12 cellular contexts compared by ENCODE assay signal in genomic region chr3:172256101-172256687, GRCh38.
DNase-seq lines count a peak whose midpoint lies in the region; ATAC-seq and TF ChIP-seq lines count a peak whose summit lies in the region.
"Had no signal": no experiment of that assay in that cellular context is flagged by ENCODE, and none has a peak within 500 bp of the region (broad histone marks: within the 10 kb centered on the region; RNA-seq: fewer than 3 reads in every experiment).

No MANE protein-coding gene starts in this region.

- no peak for TF ChIP-seq POLR2A in prostate gland (IDR thresholded peaks at IDR 0.05)

- H3K4me1 ChIP-seq in right atrium auricular region (peaks cover 0 to 53% of the 10 kb centered on the region in 2 donors), prostate gland (replicated peaks) (no peaks in the 10 kb centered on the region)
- no peaks in the 10 kb centered on the region for H3K4me1 ChIP-seq in CD8-positive, alpha-beta T cell (ENCODE audit: insufficient read depth, low read length)

- POLR2A ChIA-PET in CD8-positive, alpha-beta T cell (lab: Charles Lee): no interaction called here

- no peak for TF ChIP-seq CTCF in AG09309 (IDR thresholded peaks at IDR 0.05; ENCODE audit: control insufficient read depth, insufficient read depth, low read depth, low read length, missing control alignments)
- TF ChIP-seq CTCF in right atrium auricular region (IDR thresholded peaks at IDR 0.05): no peak
- TF ChIP-seq CTCF in prostate gland (IDR thresholded peaks at IDR 0.05): no peak
- TF ChIP-seq CTCF in CD8-positive, alpha-beta T cell (IDR thresholded peaks at IDR 0.05): no peak

- no peak overlapping the region for H3K27ac Mint-ChIP-seq in CD8-positive, alpha-beta T cell
- H3K27ac Mint-ChIP-seq: activated naive CD4-positive, alpha-beta T cell treated with anti-CD3 and anti-CD28 coated beads for 36 hours; B cell; naive thymus-derived CD4-positive, alpha-beta T cell had no signal

- H3K4me1 Mint-ChIP-seq in CD8-positive, alpha-beta T cell (ENCODE audit: low read depth): no peaks in the 10 kb centered on the region
- H3K4me1 Mint-ChIP-seq: B cell had no signal

- CTCF ChIA-PET in CD8-positive, alpha-beta T cell (lab: Charles Lee): interaction anchor here (0.9 kb wide), 1 partner anchor 157 kb away, joined by 3 read pairs; no protein-coding TSS in a partner anchor

- 65% methylated on average over 2 of the region's 2 CpGs for WGBS in prostate gland

- H3K27me3 ChIP-seq in right atrium auricular region (no peaks in the 10 kb centered on the region), prostate gland (replicated peaks; ENCODE audit: insufficient read depth) (no peaks in the 10 kb centered on the region)
- H3K27me3 ChIP-seq in CD8-positive, alpha-beta T cell (ENCODE audit: insufficient read depth, low read length): no peaks in the 10 kb centered on the region

- peaks cover 12% of the 10 kb centered on the region for H3K36me3 ChIP-seq in right atrium auricular region
- no peaks in the 10 kb centered on the region for H3K36me3 ChIP-seq in prostate gland
- no peaks in the 10 kb centered on the region for H3K36me3 ChIP-seq in CD8-positive, alpha-beta T cell (ENCODE audit: insufficient read depth, low read length)

- no peak overlapping the region for H3K4me3 Mint-ChIP-seq in CD8-positive, alpha-beta T cell
- H3K4me3 Mint-ChIP-seq: activated naive CD4-positive, alpha-beta T cell treated with anti-CD3 and anti-CD28 coated beads for 36 hours; B cell; naive thymus-derived CD4-positive, alpha-beta T cell had no signal

- H3K27ac ChIP-seq in angular gyrus (ENCODE audit: low read depth, low read length) (peak overlapping the region; percentile 68), right atrium auricular region (peak overlapping the region; percentile 71 to 86), prostate gland (peak overlapping the region; percentile 29 to 57)
- no peak overlapping the region for H3K27ac ChIP-seq in CD8-positive, alpha-beta T cell (ENCODE audit: low read depth, low read length)

- H3K9me3 ChIP-seq in right atrium auricular region: no peaks in the 10 kb centered on the region
- H3K9me3 ChIP-seq in prostate gland: no peaks in the 10 kb centered on the region
- no peaks in the 10 kb centered on the region for H3K9me3 ChIP-seq in CD8-positive, alpha-beta T cell (ENCODE audit: low read length)

- intact Hi-C loops in prostate gland (cut with DNase I): loop anchor here (5.0 to 10.0 kb wide), 2 partner anchors 129 to 211 kb away; no protein-coding TSS in a partner anchor
- intact Hi-C loops in CD8-positive, alpha-beta T cell (cut with DNase I, micrococcal nuclease): no loop called here

- H3K27me3 Mint-ChIP-seq in CD8-positive, alpha-beta T cell (ENCODE audit: low read depth): no peaks in the 10 kb centered on the region
- H3K27me3 Mint-ChIP-seq: B cell; naive thymus-derived CD4-positive, alpha-beta T cell had no signal

- peaks cover 40% of the 10 kb centered on the region for H3K36me3 Mint-ChIP-seq in CD8-positive, alpha-beta T cell

- no peaks in the 10 kb centered on the region for H3K9me3 Mint-ChIP-seq in CD8-positive, alpha-beta T cell
- H3K9me3 Mint-ChIP-seq: activated naive CD4-positive, alpha-beta T cell treated with anti-CD3 and anti-CD28 coated beads for 36 hours; naive thymus-derived CD4-positive, alpha-beta T cell had no signal

- no peak for ATAC-seq in CD8-positive, alpha-beta T cell
- ATAC-seq: naive thymus-derived CD4-positive, alpha-beta T cell had no signal

- DNase-seq in AG09309 (ENCODE audit: low read depth) (peak; percentile 63), right atrium auricular region (ENCODE audit: low spot score) (no peak), prostate gland (ENCODE audit: low spot score) (no peak), NCI-H2029 treated with DMSO at 0.1 percent for 48 hours (lab: John Stamatoyannopoulos, UW) (no peak), LoVo (ENCODE audit: low spot score) (no peak)
- no peak for DNase-seq in activated CD4-positive, alpha-beta T cell treated with anti-CD3 and anti-CD28 coated beads for 48 hours
- no peak for DNase-seq in CD8-positive, alpha-beta T cell
- DNase-seq: activated naive CD4-positive, alpha-beta T cell treated with anti-CD3 and anti-CD28 coated beads for 36 hours; naive thymus-derived CD4-positive, alpha-beta T cell; T-helper 9 cell had no signal

- H3K4me3 ChIP-seq in AG09309 (ENCODE audit: control insufficient read depth, low read depth, low read length) (no peak overlapping the region), right atrium auricular region (no peak overlapping the region), prostate gland (no peak overlapping the region)
- no peak overlapping the region for H3K4me3 ChIP-seq in CD8-positive, alpha-beta T cell (ENCODE audit: low read depth, low read length)
